ENCODE assay signal across 1 cellular context in genomic region chr14:67395086-67395875, GRCh38.
TF ChIP-seq lines count a peak whose summit lies in the region.

No MANE protein-coding gene starts in this region.

TF ChIP-seq in GM23338, 12 proteins besides CTCF, POLR2A, EP300 and RAD21 (continued from another document):
- TF ChIP-seq ZNF462 (CRISPR knock-in tag; IDR thresholded peaks at IDR 0.05), result no peak
- no peak for TF ChIP-seq ZNF331 (CRISPR knock-in tag; IDR thresholded peaks at IDR 0.05; ENCODE audit: low read depth)
- no peak for TF ChIP-seq REST (IDR thresholded peaks at IDR 0.05; ENCODE audit: unreplicated experiment)
- no peak for TF ChIP-seq NANOG (IDR thresholded peaks at IDR 0.05; ENCODE audit: borderline replicate concordance)
- TF ChIP-seq JUNB (IDR thresholded peaks at IDR 0.05; ENCODE audit: unreplicated experiment), result no peak
TF ChIP-seq in GM23338: peak in this region for 0.
